Comparison of ENCODE assay signal across 1 cellular context in genomic region chr1:211133393-211133840, GRCh38.
TF ChIP-seq lines count a peak whose summit lies in the region.

No MANE protein-coding gene starts in this region.

TF ChIP-seq in K562, 482 proteins besides CTCF, POLR2A, EP300 and RAD21 (continued from another document):
- TF ChIP-seq HMGXB4 (CRISPR knock-in tag; IDR thresholded peaks at IDR 0.05) = no peak
